ENCODE assay signal across 12 cellular contexts in the genomic region with DNA sequence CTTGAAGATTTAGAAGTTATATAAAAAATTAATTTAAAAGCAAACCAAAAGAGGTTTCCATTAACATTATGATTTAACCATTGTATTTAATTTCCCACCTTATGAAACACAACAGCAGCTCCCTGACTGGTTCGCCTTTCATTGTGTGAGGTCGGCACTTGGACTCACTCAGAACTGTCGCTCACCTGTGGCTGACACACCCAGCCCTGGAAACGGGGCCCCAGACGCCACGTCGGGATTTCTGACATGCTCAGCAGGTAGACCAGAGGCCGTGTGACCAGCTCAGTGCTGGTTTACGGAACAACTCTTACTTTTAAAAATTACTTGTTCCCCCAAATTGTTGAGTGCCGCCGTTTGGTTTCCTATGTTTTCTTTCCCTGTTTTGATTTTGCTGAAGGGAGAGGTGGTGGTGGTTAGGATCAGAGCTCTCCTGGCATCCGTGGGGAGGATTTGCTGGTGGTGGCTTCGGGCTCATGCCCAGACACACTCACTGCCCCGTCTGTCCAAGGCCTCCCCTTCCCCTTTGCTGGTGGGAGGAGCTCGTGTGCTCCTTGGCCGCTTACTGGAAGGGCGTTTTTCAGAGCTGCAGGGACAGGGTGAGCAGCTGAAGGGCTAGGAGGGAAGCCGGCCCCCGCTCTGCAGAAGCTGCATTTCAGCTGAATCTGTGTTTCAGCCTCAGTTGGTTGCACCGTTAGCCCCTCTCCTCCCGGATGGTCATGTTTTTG. TPM values are rescaled to one million over a fixed set of nuclear protein-coding genes. Genes with fewer than 3 reads are reported as not detected.
DNase-seq lines count a peak whose midpoint lies in the region; ATAC-seq and TF ChIP-seq lines count a peak whose summit lies in the region.
"Had no signal": no experiment of that assay in that cellular context is flagged by ENCODE, and none has a peak within 500 bp of the region (broad histone marks: within the 10 kb centered on the region; RNA-seq: fewer than 3 reads in every experiment).

No MANE protein-coding gene starts in this region.

- no peaks in the 10 kb centered on the region for H3K27me3 Mint-ChIP-seq in activated naive CD4-positive, alpha-beta T cell treated with anti-CD3 and anti-CD28 coated beads for 36 hours (ENCODE audit: low read depth)
- H3K27me3 Mint-ChIP-seq in osteocyte (ENCODE audit: unreplicated experiment) = no peaks in the 10 kb centered on the region

- intact Hi-C loops in activated naive CD4-positive, alpha-beta T cell treated with anti-CD3 and anti-CD28 coated beads for 36 hours (cut with micrococcal nuclease) = no loop called here

- H3K27ac ChIP-seq in VCaP = peak overlapping the region; percentile 14; the same call in 1 of the 2 replicates
- H3K27ac ChIP-seq in foreskin keratinocyte = no peak overlapping the region
- H3K27ac ChIP-seq in brain microvascular endothelial cell = no peak overlapping the region

- CTCF ChIA-PET in activated naive CD4-positive, alpha-beta T cell treated with anti-CD3 and anti-CD28 coated beads for 36 hours (lab: Charles Lee) = interaction anchor here (1.1 kb wide), 1 partner anchor 24 kb away, joined by 5 read pairs; no protein-coding TSS in a partner anchor

- no peaks in the 10 kb centered on the region for H3K4me1 ChIP-seq in foreskin keratinocyte

- H3K4me3 Mint-ChIP-seq in activated naive CD4-positive, alpha-beta T cell treated with anti-CD3 and anti-CD28 coated beads for 36 hours = no peak overlapping the region
- H3K4me3 Mint-ChIP-seq in osteocyte (ENCODE audit: unreplicated experiment) = no peak overlapping the region

- no peak overlapping the region for H3K4me3 ChIP-seq in brain microvascular endothelial cell (ENCODE audit: low read depth, low read length)

- no peak for TF ChIP-seq CTCF in VCaP (conservative IDR thresholded peaks at IDR 0.05)
- no peak for TF ChIP-seq CTCF in foreskin keratinocyte (conservative IDR thresholded peaks at IDR 0.05)
- TF ChIP-seq CTCF in osteocyte (IDR thresholded peaks at IDR 0.05) = no peak
- no peak for TF ChIP-seq CTCF in brain microvascular endothelial cell (IDR thresholded peaks at IDR 0.05; ENCODE audit: low read depth, low read length, missing control alignments)

- DNase-seq in activated naive CD4-positive, alpha-beta T cell treated with anti-CD3 and anti-CD28 coated beads for 36 hours = no peak
- DNase-seq in activated naive CD4-positive, alpha-beta T cell (lab: John Stamatoyannopoulos, UW) = no peak
- peak in 1 of 2 donors; percentile 27 for DNase-seq in foreskin keratinocyte
- DNase-seq in osteocyte (ENCODE audit: extremely low spot score, unreplicated experiment) = no peak
- no peak for DNase-seq in GM03348 (ENCODE audit: low spot score)
- no peak for DNase-seq in brain microvascular endothelial cell
- DNase-seq: activated T-cell treated with anti-CD3 and anti-CD28 coated beads, Interleukin-2, amount 50 U/mL, for 48 hours; midbrain; stimulated activated CD4-positive, alpha-beta T cell treated with anti-CD3 and anti-CD28 coated beads, Interleukin-2, amount 100 ng/mL, for 48 hours; stimulated activated naive CD4-positive, alpha-beta T cell treated with Interleukin-2 at 50 U/mL for 16 hours had no signal

- ATAC-seq in foreskin keratinocyte (peak; percentile 35), HG02885 (IDR thresholded peaks at IDR 0.05; ENCODE audit: poor library complexity, unreplicated experiment) (no peak)

- H3K4me1 Mint-ChIP-seq in activated naive CD4-positive, alpha-beta T cell treated with anti-CD3 and anti-CD28 coated beads for 36 hours (ENCODE audit: low read depth) = peaks cover 8% of the 10 kb centered on the region
- H3K4me1 Mint-ChIP-seq in osteocyte (ENCODE audit: unreplicated experiment) = peaks cover 12% of the 10 kb centered on the region

- peaks cover 53% of the 10 kb centered on the region for H3K36me3 Mint-ChIP-seq in activated naive CD4-positive, alpha-beta T cell treated with anti-CD3 and anti-CD28 coated beads for 36 hours (ENCODE audit: low read depth)
- peaks cover 47% of the 10 kb centered on the region for H3K36me3 Mint-ChIP-seq in osteocyte (ENCODE audit: unreplicated experiment)

- in situ Hi-C loops in brain microvascular endothelial cell (cut with HindIII; ENCODE audit: low pct_ligation_motif_present, low sequenced_read_pairs) = no loop called here

- no peaks in the 10 kb centered on the region for H3K9me3 Mint-ChIP-seq in activated naive CD4-positive, alpha-beta T cell treated with anti-CD3 and anti-CD28 coated beads for 36 hours
- H3K9me3 Mint-ChIP-seq in osteocyte (ENCODE audit: unreplicated experiment) = no peaks in the 10 kb centered on the region

- peak overlapping the region; percentile 33 for H3K27ac Mint-ChIP-seq in activated naive CD4-positive, alpha-beta T cell treated with anti-CD3 and anti-CD28 coated beads for 36 hours
- peak overlapping the region; percentile 67 for H3K27ac Mint-ChIP-seq in osteocyte (ENCODE audit: unreplicated experiment)

- H3K36me3 ChIP-seq in brain microvascular endothelial cell (replicated peaks) = peaks cover 45% of the 10 kb centered on the region

- no peaks in the 10 kb centered on the region for H3K27me3 ChIP-seq in foreskin keratinocyte
- no peaks in the 10 kb centered on the region for H3K27me3 ChIP-seq in brain microvascular endothelial cell (replicated peaks)

RNA-seq across cellular contexts. Expression of gene CPLX1, which starts 59.2 kb away (rescaled TPM):
- total RNA-seq in activated naive CD4-positive, alpha-beta T cell treated with anti-CD3 and anti-CD28 coated beads for 36 hours = under 1 TPM; 0.37 to 0.48 TPM
- total RNA-seq in foreskin keratinocyte (0.07 and 0.10 TPM in 2 replicates), osteocyte (not detected in 2 replicates)
- 0.03 and 0.06 TPM in 2 replicates for polyA plus RNA-seq in foreskin keratinocyte
